8 cellular contexts compared by ENCODE assay signal in genomic region chr5:56829137-56829536, GRCh38. TPM values are rescaled to one million over a fixed set of nuclear protein-coding genes. Genes with fewer than 3 reads are reported as not detected.
A peak's percentile ranks its signal among the peaks of the same experiment; 100 is the strongest.
DNase-seq lines count a peak whose midpoint lies in the region; ATAC-seq and TF ChIP-seq lines count a peak whose summit lies in the region.

No MANE protein-coding gene starts in this region.

- POLR2A ChIA-PET in activated naive CD8-positive, alpha-beta T cell treated with anti-CD3 and anti-CD28 coated beads, Interleukin-2, amount 10 ng/mL, durations not matched to agents 7 days and 5 days (lab: Charles Lee) = no interaction called here

- ATAC-seq in GM21423 (IDR thresholded peaks at IDR 0.05; ENCODE audit: unreplicated experiment) (peak; percentile 67), GM21528 (IDR thresholded peaks at IDR 0.05; ENCODE audit: low FRiP score, unreplicated experiment) (no peak)
- no peak for ATAC-seq in activated naive CD8-positive, alpha-beta T cell treated with anti-CD3 and anti-CD28 coated beads, Interleukin-2, amount 10 ng/mL, durations not matched to agents 7 days and 5 days (ENCODE audit: low read depth)

- TF ChIP-seq CTCF in GM20000 (IDR thresholded peaks at IDR 0.05; ENCODE audit: extremely low read depth, missing control alignments) = no peak

- peak overlapping the region; percentile 34 for H3K4me3 Mint-ChIP-seq in activated naive CD8-positive, alpha-beta T cell treated with anti-CD3 and anti-CD28 coated beads, Interleukin-2, amount 10 ng/mL, durations not matched to agents 7 days and 5 days

- no peaks in the 10 kb centered on the region for H3K9me3 Mint-ChIP-seq in activated naive CD8-positive, alpha-beta T cell treated with anti-CD3 and anti-CD28 coated beads, Interleukin-2, amount 10 ng/mL, durations not matched to agents 7 days and 5 days

- peaks cover 4% of the 10 kb centered on the region for H3K36me3 Mint-ChIP-seq in activated naive CD8-positive, alpha-beta T cell treated with anti-CD3 and anti-CD28 coated beads, Interleukin-2, amount 10 ng/mL, durations not matched to agents 7 days and 5 days

- DNase-seq in RKO (ENCODE audit: low spot score) (peak; percentile 25), GM20000 (ENCODE audit: low spot score) (no peak), NCI-H2081 treated with DMSO at 0.1 percent for 48 hours (lab: John Stamatoyannopoulos, UW) (no peak), GOT3 (lab: John Stamatoyannopoulos, UW) (no peak)
- DNase-seq in activated naive CD8-positive, alpha-beta T cell treated with anti-CD3 and anti-CD28 coated beads, Interleukin-2, amount 10 ng/mL, durations not matched to agents 7 days and 5 days = no peak
- DNase-seq in stimulated activated CD4-positive, alpha-beta T cell treated with anti-CD3 and anti-CD28 coated beads, TNF-alpha, amount 100 ng/mL, for 4 hours (ENCODE audit: low read depth in 3 of 3) = peak; percentile 18 to 57 (median 50)

- no peaks in the 10 kb centered on the region for H3K27me3 Mint-ChIP-seq in activated naive CD8-positive, alpha-beta T cell treated with anti-CD3 and anti-CD28 coated beads, Interleukin-2, amount 10 ng/mL, durations not matched to agents 7 days and 5 days

- H3K27ac Mint-ChIP-seq in activated naive CD8-positive, alpha-beta T cell treated with anti-CD3 and anti-CD28 coated beads, Interleukin-2, amount 10 ng/mL, durations not matched to agents 7 days and 5 days = no peak overlapping the region

- peaks cover 42% of the 10 kb centered on the region for H3K4me1 Mint-ChIP-seq in activated naive CD8-positive, alpha-beta T cell treated with anti-CD3 and anti-CD28 coated beads, Interleukin-2, amount 10 ng/mL, durations not matched to agents 7 days and 5 days

RNA-seq across cellular contexts. Expression of gene MAP3K1, which starts 13.8 kb away (rescaled TPM):
- 10 to 100 TPM; 33.4 to 35.9 TPM for total RNA-seq in activated naive CD8-positive, alpha-beta T cell treated with anti-CD3 and anti-CD28 coated beads, Interleukin-2, amount 10 ng/mL, durations not matched to agents 7 days and 5 days

Comparison
In these comparisons a context has a peak if more than half of its experiments do, and no peak if none do; other contexts are left out.
1. DNase-seq: peak in RKO (single experiment) and stimulated activated CD4-positive, alpha-beta T cell treated with anti-CD3 and anti-CD28 coated beads, TNF-alpha, amount 100 ng/mL, for 4 hours (3 of 3); none in activated naive CD8-positive, alpha-beta T cell treated with anti-CD3 and anti-CD28 coated beads, Interleukin-2, amount 10 ng/mL, durations not matched to agents 7 days and 5 days (single experiment), GM20000 (single experiment), NCI-H2081 treated with DMSO at 0.1 percent for 48 hours (single experiment) and GOT3 (single experiment).